Comparison of ENCODE assay signal across 9 cellular contexts in the genomic region with DNA sequence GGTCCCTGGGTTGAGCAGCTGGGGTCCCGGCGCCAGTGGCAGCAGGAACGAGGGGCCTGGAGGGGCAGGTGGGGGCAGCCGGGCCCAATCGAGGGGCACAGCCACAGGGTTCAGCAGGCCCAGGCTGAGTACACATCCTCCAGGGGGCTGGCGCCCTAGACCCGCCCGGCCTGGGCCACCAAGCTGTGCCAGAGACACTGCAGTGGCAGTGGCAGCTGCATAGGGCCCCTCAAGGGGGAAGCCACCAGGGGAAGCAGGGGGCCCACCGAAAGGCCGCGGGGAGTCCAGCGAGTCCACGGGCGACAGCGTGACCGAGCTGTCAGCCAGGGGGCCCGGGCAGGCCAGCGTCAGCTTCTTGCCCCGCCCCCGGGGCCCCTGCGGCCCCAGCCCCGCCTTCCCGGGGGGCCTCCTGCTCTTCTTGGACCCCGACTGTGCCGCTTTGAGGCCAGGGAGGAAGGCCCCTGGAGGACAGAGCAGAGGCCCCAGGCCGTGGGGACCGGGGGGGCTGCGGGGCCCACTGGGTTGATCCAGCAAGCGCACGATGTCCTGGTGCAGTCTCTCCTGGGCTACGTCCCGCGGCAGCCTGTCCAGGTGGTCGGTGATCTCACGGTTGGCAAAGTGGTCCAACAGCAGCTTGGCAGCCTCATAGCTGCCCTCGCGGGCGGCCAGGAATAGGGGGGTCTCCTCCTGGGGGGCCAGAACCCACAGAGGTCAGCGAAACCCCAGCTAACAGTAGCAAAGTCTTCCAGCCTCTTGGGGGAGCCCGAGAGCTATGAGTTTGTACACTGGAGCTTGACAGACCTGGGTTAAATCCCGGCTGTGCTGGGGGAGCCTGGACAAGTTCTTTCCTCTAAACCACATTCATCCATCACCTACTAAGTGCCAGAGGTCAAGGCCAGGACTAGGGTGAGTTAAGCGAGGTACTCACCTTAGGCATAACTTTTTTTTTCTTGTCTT. TPM values are rescaled to one million over a fixed set of nuclear protein-coding genes. Genes with fewer than 3 reads are reported as not detected.
DNase-seq lines count a peak whose midpoint lies in the region; ATAC-seq, FAIRE-seq and TF ChIP-seq lines count a peak whose summit lies in the region.
"Had no signal": no experiment of that assay in that cellular context is flagged by ENCODE, and none has a peak within 500 bp of the region (broad histone marks: within the 10 kb centered on the region; RNA-seq: fewer than 3 reads in every experiment).

No MANE protein-coding gene starts in this region.

- intact Hi-C loops in Calu3 (cut with micrococcal nuclease; ENCODE audit: unreplicated experiment) (no loop called here), kidney (cut with DNase I) (no loop called here)

- no peak for FAIRE-seq in kidney (lab: Jason Lieb, UNC)

- no peak overlapping the region for H3K9ac ChIP-seq in kidney (ENCODE audit: low read length in 2 of 2)

- no peak for ATAC-seq in GM18517 (IDR thresholded peaks at IDR 0.05; ENCODE audit: unreplicated experiment)
- no peak for ATAC-seq in HG03039 (IDR thresholded peaks at IDR 0.05; ENCODE audit: unreplicated experiment)

- H3K27ac ChIP-seq in Peyer's patch (no peak overlapping the region), kidney (ENCODE audit: low read depth in 2 of 2, low read length in 2 of 2) (no peak overlapping the region)

- no TSS peak for BruUV-seq in Calu3 (replicated peaks; lab: Mats Ljungman, UMichigan)

- DNase-seq in Calu3 = peak; percentile 54
- peak; percentile 49 for DNase-seq in HCEC 1CT
- peak in 1 of 3 donors; percentile 50 for DNase-seq in Peyer's patch
- peak; percentile 48 for DNase-seq in iPS-NIHi11 (ENCODE audit: low spot score)
- DNase-seq in kidney = no peak
- DNase-seq in A172 (ENCODE audit: low spot score) = no peak

- H3K27me3 ChIP-seq in Peyer's patch = no peaks in the 10 kb centered on the region

- H3K4me1 ChIP-seq in Peyer's patch (no peaks in the 10 kb centered on the region), kidney (ENCODE audit: control insufficient read depth in 1 of 2, insufficient read depth in 1 of 2, low read depth in 1 of 2, low read length in 2 of 2) (no peaks in the 10 kb centered on the region)

- no peaks in the 10 kb centered on the region for H3K36me3 ChIP-seq in Peyer's patch
- H3K36me3 ChIP-seq in kidney (ENCODE audit: control insufficient read depth in 1 of 2, insufficient read depth in 2 of 2, low read length in 2 of 2) = peaks cover 6 to 14% of the 10 kb centered on the region in 2 donors

- H3K27me3 Mint-ChIP-seq in Calu3 (ENCODE audit: unreplicated experiment) = no peaks in the 10 kb centered on the region
- H3K27me3 Mint-ChIP-seq: activated naive CD8-positive, alpha-beta T cell had no signal

- CTCF ChIA-PET in Calu3 (lab: Charles Lee) = interaction anchor here (0.7 to 1.4 kb wide), 6 partner anchors 10 to 270 kb away, joined by 3 to 7 read pairs (median 4); partner anchors contain the start of gene AKAP8L

- no peaks in the 10 kb centered on the region for H3K9me3 Mint-ChIP-seq in Calu3 (ENCODE audit: low read depth, unreplicated experiment)

- H3K36me3 Mint-ChIP-seq in Calu3 (ENCODE audit: insufficient read depth, unreplicated experiment) = peaks cover 4% of the 10 kb centered on the region
- H3K36me3 Mint-ChIP-seq: activated naive CD8-positive, alpha-beta T cell had no signal

- H3K4me1 Mint-ChIP-seq in Calu3 (ENCODE audit: low read depth, unreplicated experiment) = no peaks in the 10 kb centered on the region

- H3K4me3 Mint-ChIP-seq in Calu3 (ENCODE audit: low read depth, unreplicated experiment) = no peak overlapping the region
- H3K4me3 Mint-ChIP-seq: activated naive CD8-positive, alpha-beta T cell had no signal

- TF ChIP-seq POLR2A in Peyer's patch (IDR thresholded peaks at IDR 0.05) = no peak

- H3K9me3 ChIP-seq in Peyer's patch (peaks cover 0 to 18% (median 6%) of the 10 kb centered on the region in 4 donors), kidney (ENCODE audit: control insufficient read depth in 1 of 2, low read length in 2 of 2) (peaks cover 0 to 22% of the 10 kb centered on the region in 2 donors)

- no peak overlapping the region for H3K27ac Mint-ChIP-seq in Calu3 (ENCODE audit: unreplicated experiment)
- H3K27ac Mint-ChIP-seq: activated naive CD8-positive, alpha-beta T cell had no signal

- TF ChIP-seq CTCF in Calu3 (IDR thresholded peaks at IDR 0.05; ENCODE audit: unreplicated experiment) (peak; percentile 37), Peyer's patch (IDR thresholded peaks at IDR 0.05) (peak in 4 of 6 experiments; percentile 14 to 37 (median 24)), kidney (IDR thresholded peaks at IDR 0.05; ENCODE audit: borderline replicate concordance, extremely low read depth, insufficient read depth) (no peak)

- H3K4me3 ChIP-seq in Peyer's patch (no peak overlapping the region), kidney (ENCODE audit: low read length in 2 of 2) (no peak overlapping the region)

RNA-seq across cellular contexts. Expression of gene NOTCH3, which starts 39.5 kb away (rescaled TPM):
- 32.6 and 44.7 TPM in 2 replicates for total RNA-seq in Calu3 (2022)
- 10 to 100 TPM in 2 of 4 donors, 1 to 10 TPM in 2; 2.6 to 16.5 (median 8.9) TPM for total RNA-seq in Peyer's patch
- 92.3 TPM for total RNA-seq in kidney
- polyA plus RNA-seq in kidney (ENCODE audit: insufficient read depth, low read depth, low replicate concordance) = 15.1 TPM
- 16.1 and 18.6 TPM in 2 replicates for total RNA-seq in A172 (2014; rRNA removed; shearing (Covaris generic))

RNA-seq across cellular contexts. Expression of gene SYDE1, which starts 54.1 kb away (rescaled TPM):
- total RNA-seq in Calu3 (2022) (2.1 and 2.6 TPM in 2 replicates), Peyer's patch (1 to 10 TPM; 2.3 to 7.4 (median 6.2) TPM), kidney (26.9 TPM)
- polyA plus RNA-seq in kidney (ENCODE audit: insufficient read depth, low read depth, low replicate concordance) = 13.9 TPM
- 61.6 and 65.7 TPM in 2 replicates for total RNA-seq in A172 (2014; rRNA removed; shearing (Covaris generic))

Comparison
In these comparisons a context has a peak if more than half of its experiments do, and no peak if none do; other contexts are left out.
1. DNase-seq: peak in Calu3 (single experiment), HCEC 1CT (single experiment) and iPS-NIHi11 (single experiment); none in kidney (single experiment) and A172 (single experiment).